ENCODE assay signal across 17 cellular contexts in the genomic region with DNA sequence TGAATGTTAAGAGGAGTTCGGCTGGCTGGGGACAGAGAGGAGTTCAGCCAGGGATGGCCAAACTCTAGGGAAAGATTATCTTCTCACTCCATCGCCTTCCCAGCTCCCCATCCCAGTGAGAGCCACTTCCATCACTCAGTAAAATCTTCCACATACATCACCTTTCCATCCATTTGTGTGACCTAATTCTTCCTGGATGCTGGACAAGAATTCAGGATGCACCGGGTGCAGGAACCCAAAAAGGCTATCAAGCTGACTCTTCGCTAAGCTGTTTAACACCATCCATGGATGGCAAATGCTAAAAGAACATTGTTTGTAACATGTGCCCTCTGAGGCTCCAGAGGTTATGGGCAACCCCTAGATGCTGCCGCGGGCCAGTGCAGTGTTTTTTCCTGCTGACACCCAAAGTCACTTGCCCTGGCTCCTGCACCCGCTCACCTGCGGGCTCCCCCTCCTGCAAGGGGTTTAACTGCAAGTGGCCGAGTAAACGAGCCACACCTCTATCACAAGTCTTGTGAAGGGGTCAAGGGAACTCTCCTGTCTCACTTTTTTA.
"Had no signal": no experiment of that assay in that cellular context is flagged by ENCODE, and none has a peak within 500 bp of the region (broad histone marks: within the 10 kb centered on the region; RNA-seq: fewer than 3 reads in every experiment).

No MANE protein-coding gene starts in this region.

- H3K27me3 ChIP-seq: esophagus squamous epithelium, gastroesophageal sphincter, hepatocyte, neural progenitor cell had no signal

- H3K36me3 Mint-ChIP-seq: memory B cell; natural killer cell treated with Interleukin-12 subunit alpha and Interleukin-12 subunit beta and Interleukin-15 and Interleukin-18, amount 100 ng/mL, for 72 hours; neural progenitor cell had no signal

- H3K4me3 ChIP-seq: esophagus squamous epithelium, gastroesophageal sphincter, hepatocyte, lower lobe of right lung, neural progenitor cell, prostate gland had no signal

- H3K36me3 ChIP-seq: esophagus squamous epithelium, gastroesophageal sphincter, lower lobe of right lung, neural progenitor cell, prostate gland had no signal

- H3K4me1 Mint-ChIP-seq: memory B cell had no signal

- H3K4me1 ChIP-seq: lower lobe of right lung, parathyroid adenoma, prostate gland had no signal

- H3K4me3 Mint-ChIP-seq: memory B cell; natural killer cell treated with Interleukin-12 subunit alpha and Interleukin-12 subunit beta and Interleukin-15 and Interleukin-18, amount 100 ng/mL, for 72 hours; neural progenitor cell had no signal

- H2AFZ ChIP-seq: hepatocyte, neural progenitor cell, parathyroid adenoma had no signal

- H3K9ac ChIP-seq: neural progenitor cell, parathyroid adenoma had no signal

- H3K4me2 ChIP-seq: hepatocyte, neural progenitor cell had no signal

- H3K27ac ChIP-seq: esophagus squamous epithelium, gastroesophageal sphincter, hepatocyte, lower lobe of right lung, neural progenitor cell, parathyroid adenoma, prostate gland had no signal

- DNase-seq: central memory CD4-positive, alpha-beta T cell; dermis blood vessel endothelial cell; esophagus squamous epithelium; foreskin fibroblast; glutamatergic neuron; lower lobe of right lung; midbrain; occipital lobe; stimulated activated naive CD4-positive, alpha-beta T cell treated with Interleukin-2 at 50 U/mL for 16 hours; trophoblast cell had no signal

- H3K9me3 Mint-ChIP-seq: memory B cell had no signal

- H3K27me3 Mint-ChIP-seq: memory B cell; natural killer cell treated with Interleukin-12 subunit alpha and Interleukin-12 subunit beta and Interleukin-15 and Interleukin-18, amount 100 ng/mL, for 72 hours had no signal

- H3K9me3 ChIP-seq: esophagus squamous epithelium, gastroesophageal sphincter, lower lobe of right lung, prostate gland had no signal

- H3K27ac Mint-ChIP-seq: memory B cell; natural killer cell treated with Interleukin-12 subunit alpha and Interleukin-12 subunit beta and Interleukin-15 and Interleukin-18, amount 100 ng/mL, for 72 hours; neural progenitor cell had no signal
